ENCODE assay signal across 24 cellular contexts in genomic region chr11:43982421-43982820, GRCh38. TPM values are rescaled to one million over a fixed set of nuclear protein-coding genes. Genes with fewer than 3 reads are reported as not detected.
"Had no signal": no experiment of that assay in that cellular context is flagged by ENCODE, and none has a peak within 500 bp of the region (broad histone marks: within the 10 kb centered on the region; RNA-seq: fewer than 3 reads in every experiment).

No MANE protein-coding gene starts in this region.

- H3K4me1 Mint-ChIP-seq: immature natural killer cell, memory B cell, naive B cell had no signal

- H3K27ac ChIP-seq: colonic mucosa, dorsolateral prefrontal cortex, esophagus muscularis mucosa, foreskin keratinocyte, gastroesophageal sphincter, heart left ventricle, hepatocyte, left lung had no signal

- H3K27ac Mint-ChIP-seq: immature natural killer cell, memory B cell, naive B cell had no signal

- ATAC-seq: foreskin keratinocyte, gastroesophageal sphincter, heart left ventricle, left colon, left ventricle myocardium superior had no signal

- DNase-seq: colonic mucosa; dermis blood vessel endothelial cell; dorsolateral prefrontal cortex; effector CD4-positive, alpha-beta T cell; effector memory CD4-positive, alpha-beta T cell; foreskin keratinocyte; heart left ventricle; hypothalamus; immature natural killer cell; islet precursor cell; kidney; kidney glomerular epithelial cell; left colon; left lung; left ventricle myocardium superior; mammary epithelial cell; mesendoderm; midbrain; naive B cell had no signal

- H3K36me3 Mint-ChIP-seq: immature natural killer cell, memory B cell, naive B cell had no signal

- H3K4me3 Mint-ChIP-seq: immature natural killer cell, memory B cell, naive B cell had no signal

- H3K4me3 ChIP-seq: colonic mucosa, dorsolateral prefrontal cortex, esophagus muscularis mucosa, gastroesophageal sphincter, heart left ventricle, hepatocyte, left lung, lung had no signal

RNA-seq across cellular contexts. Expression of gene C11orf96, which starts 40.0 kb away (rescaled TPM):
- total RNA-seq: foreskin keratinocyte, mammary epithelial cell had no signal
